ENCODE assay signal across 14 cellular contexts in the genomic region with DNA sequence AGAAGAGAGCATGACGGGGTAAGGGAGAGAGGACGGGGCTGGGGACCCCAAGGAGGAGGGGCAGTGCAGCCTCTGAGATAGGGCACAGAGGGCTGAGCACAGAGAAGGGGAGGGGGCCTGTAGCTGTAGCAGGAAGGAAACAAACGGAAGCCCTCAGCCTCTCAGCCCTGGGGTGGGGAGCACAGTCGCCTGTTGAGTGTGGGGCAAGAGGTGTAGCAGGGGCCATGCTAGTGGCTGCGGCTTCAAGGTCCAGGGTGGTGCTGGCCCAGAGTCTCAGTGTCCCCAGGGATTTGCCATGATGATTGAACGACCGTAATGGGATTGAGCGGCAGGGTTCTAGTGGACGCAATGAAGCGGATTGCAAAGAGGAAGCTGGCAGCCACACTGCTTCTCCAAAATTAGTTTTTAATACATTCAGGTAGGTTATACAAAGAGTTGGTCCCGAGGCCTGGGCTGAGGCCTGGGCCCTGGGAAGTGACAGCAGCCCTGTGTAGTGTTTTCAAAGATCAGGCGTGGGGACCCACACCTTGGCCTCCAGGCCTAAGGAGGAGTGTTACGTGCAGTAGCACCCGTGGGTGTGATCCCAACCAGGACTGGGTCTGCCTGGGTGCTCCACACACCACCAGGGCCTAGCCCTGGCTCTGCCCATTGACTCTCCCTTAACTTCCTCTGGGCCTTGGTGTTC. TPM values are rescaled to one million over a fixed set of nuclear protein-coding genes. Genes with fewer than 3 reads are reported as not detected.
DNase-seq lines count a peak whose midpoint lies in the region; ATAC-seq, FAIRE-seq and TF ChIP-seq lines count a peak whose summit lies in the region.
"Had no signal": no experiment of that assay in that cellular context is flagged by ENCODE, and none has a peak within 500 bp of the region (broad histone marks: within the 10 kb centered on the region; RNA-seq: fewer than 3 reads in every experiment).

No MANE protein-coding gene starts in this region.

- H3K9ac ChIP-seq in K562 (ENCODE audit: insufficient read depth in 1 of 2, low read depth in 2 of 2, low read length in 2 of 2) (peak overlapping the region in 1 of 2 experiments; percentile 50; a peak in 1 of 4 replicates), mesenchymal stem cell (ENCODE audit: low read length) (peak overlapping the region; percentile 4)

- H3K23ac ChIP-seq in mesenchymal stem cell (ENCODE audit: low read length in 2 of 2), result no peak overlapping the region

- intact Hi-C loops in K562 (cut with micrococcal nuclease), result no loop called here
- intact Hi-C loops in activated CD8-positive, alpha-beta T cell treated with anti-CD3 and anti-CD28 coated beads for 36 hours (cut with micrococcal nuclease), result no loop called here

- TF ChIP-seq CTCF in GM13976 (IDR thresholded peaks at IDR 0.05; ENCODE audit: borderline replicate concordance, control extremely low read depth, extremely low read depth, insufficient read depth, missing control alignments) (no peak), K562 (IDR thresholded peaks at IDR 0.05 in 2 of 3, conservative IDR thresholded peaks at IDR 0.05 in 1 of 3; ENCODE audit: insufficient read depth in 2 of 3, low read depth in 1 of 3, low read length in 3 of 3) (no peak)
- no peak for TF ChIP-seq CTCF in activated CD8-positive, alpha-beta T cell treated with anti-CD3 and anti-CD28 coated beads for 36 hours (IDR thresholded peaks at IDR 0.05)

- CTCF ChIA-PET in K562 (lab: Yijun Ruan, JAX; ENCODE audit: low intra/inter-chr PET ratio), result no interaction called here
- CTCF ChIA-PET in activated CD8-positive, alpha-beta T cell treated with anti-CD3 and anti-CD28 coated beads for 36 hours (lab: Charles Lee), result no interaction called here

- H3K9me1 ChIP-seq in K562 (ENCODE audit: control insufficient read depth, insufficient read depth, low read length), result no peaks in the 10 kb centered on the region

- no peaks in the 10 kb centered on the region for H3K79me2 ChIP-seq in K562 (ENCODE audit: control insufficient read depth, insufficient read depth, low read length)

- H3K9me3 Mint-ChIP-seq in activated CD8-positive, alpha-beta T cell treated with anti-CD3 and anti-CD28 coated beads for 36 hours, result no peaks in the 10 kb centered on the region

- H3K27ac Mint-ChIP-seq in activated CD8-positive, alpha-beta T cell treated with anti-CD3 and anti-CD28 coated beads for 36 hours, result no peak overlapping the region

- H4K8ac ChIP-seq in mesenchymal stem cell (ENCODE audit: low read length), result peak overlapping the region; percentile 66

- H4K20me1 ChIP-seq in K562 (replicated peaks; ENCODE audit: control insufficient read depth, insufficient read depth, low read length), result no peaks in the 10 kb centered on the region

- peak overlapping the region in 1 of 2 experiments; percentile 67 for H2BK12ac ChIP-seq in mesenchymal stem cell (ENCODE audit: low read length in 2 of 2)

- H3K9me3 ChIP-seq in K562 (replicated peaks; ENCODE audit: control insufficient read depth, insufficient read depth, low read depth, low read length) (no peaks in the 10 kb centered on the region), mesenchymal stem cell (ENCODE audit: control insufficient read depth, low read length) (no peaks in the 10 kb centered on the region)
- H3K9me3 ChIP-seq: neutrophil had no signal

- in situ Hi-C loops in GM13976 (cut with MboI; ENCODE audit: low sequenced_read_pairs, unreplicated experiment) (no loop called here), K562 (cut with MboI) (no loop called here)

- no peak for ATAC-seq in K562
- no peak for ATAC-seq in stimulated activated naive CD8-positive, alpha-beta T cell treated with anti-CD3 and anti-CD28 coated beads, Interleukin-15, Interleukin-2, amounts not matched to agents 100 U/mL and 50 U/mL, for 24 hours
- no peak for ATAC-seq in activated CD8-positive, alpha-beta T cell treated with anti-CD3 and anti-CD28 coated beads for 36 hours
- no peak for ATAC-seq in HG03342 (IDR thresholded peaks at IDR 0.05; ENCODE audit: unreplicated experiment)
- no peak for ATAC-seq in GM18907 (IDR thresholded peaks at IDR 0.05; ENCODE audit: unreplicated experiment)
- ATAC-seq: HepG2 had no signal

- H3K14ac ChIP-seq in mesenchymal stem cell (ENCODE audit: low read length in 2 of 2), result no peak overlapping the region

- H2AFZ ChIP-seq in K562 (ENCODE audit: low read depth, low read length) (peak overlapping the region; percentile 52; the same call in 1 of the 2 replicates), mesenchymal stem cell (ENCODE audit: low read depth, low read length) (no peak overlapping the region)

- H3K4me2 ChIP-seq in K562 (ENCODE audit: insufficient read depth, low read length), result no peak overlapping the region
- no peak overlapping the region for H3K4me2 ChIP-seq in mesenchymal stem cell (ENCODE audit: low read length, poor library complexity, severe bottlenecking)

- no peak for TF ChIP-seq RAD21 in K562 (CRISPR knock-in tag; conservative IDR thresholded peaks at IDR 0.05 in 1 of 2, IDR thresholded peaks at IDR 0.05 in 1 of 2)

- WGBS in K562 (ENCODE audit: insufficient coverage, low coverage, missing lambda C conversion rate), result 61% methylated on average over 13 of the region's 14 CpGs
- 87% methylated on average over 14 of the region's 14 CpGs for WGBS in mesenchymal stem cell

- no peak overlapping the region for H2BK120ac ChIP-seq in mesenchymal stem cell (ENCODE audit: low read depth, low read length)

- no peak overlapping the region for H2AK5ac ChIP-seq in mesenchymal stem cell (ENCODE audit: low read length, severe bottlenecking)

- TF ChIP-seq POLR2A in K562 (conservative IDR thresholded peaks at IDR 0.05), result no peak

- H3K4me1 ChIP-seq in K562 (replicated peaks in 1 of 2; ENCODE audit: control insufficient read depth in 2 of 2, insufficient read depth in 2 of 2, low read length in 2 of 2) (peaks cover 11 to 44% of the 10 kb centered on the region in 2 experiments; a peak in 4 of 5 replicates), mesenchymal stem cell (ENCODE audit: control insufficient read depth, insufficient read depth, low read depth, low read length) (peaks cover 4% of the 10 kb centered on the region)

- H3K4me3 ChIP-seq in K562, result no peak overlapping the region
- no peak overlapping the region for H3K4me3 ChIP-seq in mesenchymal stem cell (ENCODE audit: insufficient read depth in 1 of 2, low read depth in 1 of 2, low read length in 2 of 2)
- H3K4me3 ChIP-seq: lung had no signal

- H4K91ac ChIP-seq in mesenchymal stem cell (ENCODE audit: low read length), result peak overlapping the region; percentile 52

- peak overlapping the region; percentile 14 to 45 for H3K18ac ChIP-seq in mesenchymal stem cell (ENCODE audit: low read depth in 1 of 2, low read length in 2 of 2)

- DNase-seq in GM13976 (ENCODE audit: low spot score), result peak; percentile 20
- DNase-seq in K562 (ENCODE audit: extremely low read depth in 1 of 4, low spot score in 3 of 4), result no peak
- no peak for DNase-seq in mesenchymal stem cell
- DNase-seq in stimulated activated naive CD8-positive, alpha-beta T cell treated with anti-CD3 and anti-CD28 coated beads, Interleukin-15, Interleukin-2, amounts not matched to agents 100 U/mL and 50 U/mL, for 24 hours, result peak; percentile 3
- DNase-seq in activated CD8-positive, alpha-beta T cell treated with anti-CD3 and anti-CD28 coated beads for 36 hours, result no peak
- no peak for DNase-seq in DMS153 treated with DMSO at 0.1 percent for 48 hours (lab: John Stamatoyannopoulos, UW; ENCODE audit: unreplicated experiment)
- DNase-seq: erythroblast, NCI-H1092 treated with DMSO at 0.1 percent for 48 hours had no signal

- no peak overlapping the region for H3K4ac ChIP-seq in mesenchymal stem cell (ENCODE audit: low read depth in 1 of 2, low read length in 2 of 2)

- peak overlapping the region; percentile 3 for H2BK15ac ChIP-seq in mesenchymal stem cell (ENCODE audit: low read depth, poor library complexity, severe bottlenecking)

- no peak overlapping the region for H3K4me3 Mint-ChIP-seq in activated CD8-positive, alpha-beta T cell treated with anti-CD3 and anti-CD28 coated beads for 36 hours

- H3K27me3 ChIP-seq in K562 (ENCODE audit: control insufficient read depth in 2 of 2, insufficient read depth in 2 of 2, low read length in 2 of 2) (peaks cover 0 to 12% of the 10 kb centered on the region in 2 experiments; a peak in 2 of 5 replicates), mesenchymal stem cell (ENCODE audit: control insufficient read depth in 1 of 2, insufficient read depth in 1 of 2, low read length in 2 of 2) (peaks cover 0 to 3% of the 10 kb centered on the region in 2 experiments)

- no peak for FAIRE-seq in K562 (lab: Jason Lieb, UNC)
- FAIRE-seq: HepG2 had no signal

- H2BK5ac ChIP-seq in mesenchymal stem cell (ENCODE audit: low read depth, low read length, poor library complexity, severe bottlenecking), result no peak overlapping the region

- no peaks in the 10 kb centered on the region for H3K79me1 ChIP-seq in mesenchymal stem cell (replicated peaks; ENCODE audit: low read length, poor library complexity, severe bottlenecking)

- H3K4me1 Mint-ChIP-seq in activated CD8-positive, alpha-beta T cell treated with anti-CD3 and anti-CD28 coated beads for 36 hours (ENCODE audit: low read depth), result no peaks in the 10 kb centered on the region

- peaks cover 2% of the 10 kb centered on the region for H3K27me3 Mint-ChIP-seq in activated CD8-positive, alpha-beta T cell treated with anti-CD3 and anti-CD28 coated beads for 36 hours

- BruUV-seq in K562 (replicated peaks; lab: Mats Ljungman, UMichigan), result no TSS peak

- H3K27ac ChIP-seq in K562 (ENCODE audit: extremely low read depth, low read depth, low read length) (no peak overlapping the region), mesenchymal stem cell (ENCODE audit: low read length, poor library complexity, severe bottlenecking) (no peak overlapping the region)
- H3K27ac ChIP-seq: neutrophil, VCaP had no signal

- no peak for TF ChIP-seq EP300 in K562 (IDR thresholded peaks at IDR 0.05; ENCODE audit: low read length)

- H3K36me3 Mint-ChIP-seq in activated CD8-positive, alpha-beta T cell treated with anti-CD3 and anti-CD28 coated beads for 36 hours (ENCODE audit: low read depth), result no peaks in the 10 kb centered on the region

- POLR2A ChIA-PET in K562 (lab: Yijun Ruan, JAX), result interaction anchor here (1.1 kb wide), 1 partner anchor 19 kb away, joined by 3 read pairs; no protein-coding TSS in a partner anchor
- POLR2A ChIA-PET in activated CD8-positive, alpha-beta T cell treated with anti-CD3 and anti-CD28 coated beads for 36 hours (lab: Charles Lee), result no interaction called here

- H3K36me3 ChIP-seq in K562 (ENCODE audit: control insufficient read depth, insufficient read depth, low read length) (no peaks in the 10 kb centered on the region), mesenchymal stem cell (ENCODE audit: control insufficient read depth in 1 of 2, insufficient read depth in 2 of 2, low read depth in 1 of 2, low read length in 2 of 2) (peaks cover 40 to 67% of the 10 kb centered on the region in 2 experiments)
- H3K36me3 ChIP-seq: neutrophil had no signal

RNA-seq across cellular contexts. Expression of a gene that starts 13.3 kb away (rescaled TPM):
- total RNA-seq in K562 (2011; cell fraction: chromatin; rRNA removed; ENCODE audit: low replicate concordance), result 0.21 and 0.65 TPM in 2 replicates
- 0.79 and 1.3 TPM in 2 replicates for total RNA-seq in K562 (2011; cell fraction: nucleolus; rRNA removed)
- 0.76 and 0.81 TPM in 2 replicates for total RNA-seq in K562 (2011; cell fraction: nucleoplasm; rRNA removed)
- 0.16 and 0.50 TPM in 2 replicates for total RNA-seq in K562 (2014; rRNA removed)
- total RNA-seq in K562 (2014; rRNA removed; fragmentation: Illumina TruSeq; extraction: Trizol), result 0.16 TPM in 1 of 2 replicates, not detected in the other
- total RNA-seq in K562 (2015; rRNA removed; fragmentation: Illumina TruSeq; extraction: Trizol), result not detected in 2 replicates
- total RNA-seq in K562 (2021), result 0.20 and 0.31 TPM in 2 replicates
- polyA plus RNA-seq in K562 (2011; rRNA removed), result 0.10 and 0.47 TPM in 2 replicates
- polyA plus RNA-seq in K562 (2011; cell fraction: cytosol; rRNA removed), result 0.44 and 0.48 TPM in 2 replicates
- 0.41 and 0.63 TPM in 2 replicates for polyA plus RNA-seq in K562 (2011; cell fraction: nucleus; rRNA removed)
- polyA plus RNA-seq in K562 (2012), result 0.12 and 0.65 TPM in 2 replicates
- 0.18 and 0.44 TPM in 2 replicates for polyA plus RNA-seq in K562 (2014; fragmentation: Illumina TruSeq; extraction: Trizol)
- not detected for polyA plus RNA-seq in K562 (2014; fragmentation: Nextera tagmentation; extraction: Ambion mirVana)
- 0.08 TPM in 1 of 2 replicates, not detected in the other for polyA plus RNA-seq in K562 (2014; rRNA removed)
- 0.53 and 0.57 TPM in 2 replicates for polyA minus RNA-seq in K562 (2011; rRNA and poly(A)+ RNA removed)
- 0.55 and 0.67 TPM in 2 replicates for polyA minus RNA-seq in K562 (2011; cell fraction: cytosol; rRNA and poly(A)+ RNA removed)
- 0.13 and 0.56 TPM in 2 replicates for polyA minus RNA-seq in K562 (2011; cell fraction: nucleus; rRNA and poly(A)+ RNA removed)
- 35.9 TPM for polyA plus RNA-seq in mesenchymal stem cell (2013, experiment 1 of 2)
- polyA plus RNA-seq in mesenchymal stem cell (2013, experiment 2 of 2), result 36.0 TPM
- 10 to 100 TPM; 23.2 to 24.5 TPM for total RNA-seq in activated CD8-positive, alpha-beta T cell treated with anti-CD3 and anti-CD28 coated beads for 36 hours
- total RNA-seq: HepG2 had no signal

Comparison
In these comparisons a context has a peak if more than half of its experiments do, and no peak if none do; other contexts are left out.
1. DNase-seq: peak in GM13976 (single experiment) and stimulated activated naive CD8-positive, alpha-beta T cell treated with anti-CD3 and anti-CD28 coated beads, Interleukin-15, Interleukin-2, amounts not matched to agents 100 U/mL and 50 U/mL, for 24 hours (single experiment); none in K562 (0 of 4), mesenchymal stem cell (single experiment), activated CD8-positive, alpha-beta T cell treated with anti-CD3 and anti-CD28 coated beads for 36 hours (single experiment) and DMS153 treated with DMSO at 0.1 percent for 48 hours (single experiment).
2. RNA of a gene that starts 13.3 kb away (total RNA-seq): 23.2 to 24.5 TPM in activated CD8-positive, alpha-beta T cell treated with anti-CD3 and anti-CD28 coated beads for 36 hours; 0.16 to 1.3 TPM in K562; every median in the first group is over 10 times any median in the second.